Comparison of ENCODE assay signal across 1 cellular context in genomic region chr17:27381007-27381501, GRCh38.
A peak's percentile ranks its signal among the peaks of the same experiment; 100 is the strongest.
TF ChIP-seq lines count a peak whose summit lies in the region.

No MANE protein-coding gene starts in this region.

TF ChIP-seq in K562, 482 proteins besides CTCF, POLR2A, EP300 and RAD21 (continued from another document and continues in another):
- TF ChIP-seq ZNF407 (IDR thresholded peaks at IDR 0.05; ENCODE audit: low read depth) (no peak), SMAD4 (CRISPR knock-in tag; conservative IDR thresholded peaks at IDR 0.05) (peak; percentile 63), MTA1 (IDR thresholded peaks at IDR 0.05; ENCODE audit: borderline replicate concordance) (0 out of 2 replicates have a peak, but pooled peaks have one; percentile 45), SRSF3 (IDR thresholded peaks at IDR 0.05; ENCODE audit: insufficient read depth, low read length) (no peak), TGIF2 (CRISPR knock-in tag; IDR thresholded peaks at IDR 0.05) (no peak), PBX2 (CRISPR knock-in tag; IDR thresholded peaks at IDR 0.05; ENCODE audit: low read depth) (no peak), PBX2 (tag; conservative IDR thresholded peaks at IDR 0.05; ENCODE audit: low read depth) (no peak), SNRNP70 (optimal IDR thresholded peaks at IDR 0.05; ENCODE audit: low read depth, low read length) (no peak), MCM7 (IDR thresholded peaks at IDR 0.05) (no peak), RBM22 (IDR thresholded peaks at IDR 0.05; ENCODE audit: low read depth, low read length, poor library complexity, severe bottlenecking) (peak; percentile 84), ELF1 (tag; IDR thresholded peaks at IDR 0.05) (no peak), U2AF1 (optimal IDR thresholded peaks at IDR 0.05; ENCODE audit: low read depth, low read length) (no peak), ZNF655 (CRISPR knock-in tag; IDR thresholded peaks at IDR 0.05) (no peak), HDGF (IDR thresholded peaks at IDR 0.05) (no peak), HCFC1 (IDR thresholded peaks at IDR 0.05; ENCODE audit: low read depth, low read length) (peak; percentile 76), XRCC3 (IDR thresholded peaks at IDR 0.05) (no peak), IFI16 (CRISPR knock-in tag; IDR thresholded peaks at IDR 0.05) (no peak), FOXA3 (CRISPR knock-in tag; conservative IDR thresholded peaks at IDR 0.05 in 1 of 2, IDR thresholded peaks at IDR 0.05 in 1 of 2) (no peak), POLR3A (IDR thresholded peaks at IDR 0.05; ENCODE audit: borderline replicate concordance, extremely low read depth, insufficient read depth, insufficient read length) (no peak), RHOXF2B (CRISPR knock-in tag; conservative IDR thresholded peaks at IDR 0.05) (no peak), CTCFL (IDR thresholded peaks at IDR 0.05; ENCODE audit: borderline replicate concordance, insufficient read depth, low read depth, low read length, poor library complexity, severe bottlenecking) (peak; percentile 99), HMGN3 (IDR thresholded peaks at IDR 0.05; ENCODE audit: borderline replicate concordance, extremely low read depth, insufficient read length, low read depth, low read length) (peak; percentile 77), BRD4 (IDR thresholded peaks at IDR 0.05) (no peak), TEAD2 (tag; IDR thresholded peaks at IDR 0.05) (no peak), ZNF764 (CRISPR knock-in tag; IDR thresholded peaks at IDR 0.05; ENCODE audit: low read depth) (no peak), ZNF124 (CRISPR knock-in tag; IDR thresholded peaks at IDR 0.05) (no peak), MCM5 (IDR thresholded peaks at IDR 0.05; ENCODE audit: low read depth) (no peak), RBM25 (IDR thresholded peaks at IDR 0.05; ENCODE audit: low read depth, low read length, severe bottlenecking) (no peak), ZNF24 (IDR thresholded peaks at IDR 0.05) (peak; percentile 74), SNIP1 (IDR thresholded peaks at IDR 0.05; ENCODE audit: low read depth) (peak; percentile 54; the same call in 1 of the 2 replicates), CBFA2T3 (IDR thresholded peaks at IDR 0.05) (0 out of 2 replicates have a peak, but pooled peaks have one; percentile 13), MBD1 (CRISPR knock-in tag; IDR thresholded peaks at IDR 0.05) (no peak), HOMEZ (CRISPR knock-in tag; IDR thresholded peaks at IDR 0.05) (no peak), ZSCAN32 (CRISPR knock-in tag; IDR thresholded peaks at IDR 0.05) (no peak), ASH1L (IDR thresholded peaks at IDR 0.05; ENCODE audit: borderline replicate concordance, low read depth, partially characterized antibody) (no peak), ZNF431 (CRISPR knock-in tag; IDR thresholded peaks at IDR 0.05) (no peak), PURB (CRISPR knock-in tag; IDR thresholded peaks at IDR 0.05; ENCODE audit: low read depth) (no peak), GTF2F1 (IDR thresholded peaks at IDR 0.05; ENCODE audit: low read depth, low read length) (no peak), ZFX (CRISPR knock-in tag; IDR thresholded peaks at IDR 0.05) (no peak), CBX8 (IDR thresholded peaks at IDR 0.05; ENCODE audit: borderline replicate concordance, extremely low read depth, low read depth, low read length, poor library complexity, severe bottlenecking) (no peak), NFXL1 (CRISPR knock-in tag; IDR thresholded peaks at IDR 0.05) (no peak), FOXM1 (IDR thresholded peaks at IDR 0.05; ENCODE audit: low read depth) (no peak), FOXM1 (CRISPR knock-in tag; IDR thresholded peaks at IDR 0.05; ENCODE audit: low read depth) (no peak), ZNF3 (CRISPR knock-in tag; IDR thresholded peaks at IDR 0.05) (no peak), ILF3 (IDR thresholded peaks at IDR 0.05; ENCODE audit: borderline replicate concordance) (no peak; the same call in 1 of the 2 replicates), ZNF217 (CRISPR knock-in tag; IDR thresholded peaks at IDR 0.05) (no peak), E2F4 (CRISPR knock-in tag; IDR thresholded peaks at IDR 0.05; ENCODE audit: low read depth) (no peak), ARHGAP35 (IDR thresholded peaks at IDR 0.05; ENCODE audit: partially characterized antibody) (no peak), ZC3H11A (IDR thresholded peaks at IDR 0.05; ENCODE audit: low read depth, low read length) (peak; percentile 67; the same call in 1 of the 2 replicates)
